In genomic region chr6:3001146-3001772, GRCh38 we compare ENCODE assay signal across 11 cellular contexts. TPM values are rescaled to one million over a fixed set of nuclear protein-coding genes. Genes with fewer than 3 reads are reported as not detected.
DNase-seq lines count a peak whose midpoint lies in the region; ATAC-seq and TF ChIP-seq lines count a peak whose summit lies in the region.
"Had no signal": no experiment of that assay in that cellular context is flagged by ENCODE, and none has a peak within 500 bp of the region (broad histone marks: within the 10 kb centered on the region; RNA-seq: fewer than 3 reads in every experiment).

No MANE protein-coding gene starts in this region.

- no peak for TF ChIP-seq CTCF in A673 (conservative IDR thresholded peaks at IDR 0.05; ENCODE audit: low read depth, low read length)
- no peak for TF ChIP-seq CTCF in H9 (conservative IDR thresholded peaks at IDR 0.05)
- TF ChIP-seq CTCF in mesothelial cell of epicardium (IDR thresholded peaks at IDR 0.05; ENCODE audit: unreplicated experiment), result no peak

- no peak overlapping the region for H4K8ac ChIP-seq in H9 (replicated peaks; ENCODE audit: insufficient read length, low read depth, low read length)

- H3K4me1 Mint-ChIP-seq in H9 (peaks cover 33 to 39% of the 10 kb centered on the region in 2 experiments), mesothelial cell of epicardium (peaks cover 16% of the 10 kb centered on the region)
- peaks cover 19% of the 10 kb centered on the region for H3K4me1 Mint-ChIP-seq in activated naive CD8-positive, alpha-beta T cell treated with anti-CD3 and anti-CD28 coated beads for 36 hours

- no peak overlapping the region for H2BK15ac ChIP-seq in H9 (ENCODE audit: low read depth, low read length)

- no peak overlapping the region for H2BK5ac ChIP-seq in H9 (ENCODE audit: insufficient read length, low read length)

- H2BK120ac ChIP-seq in H9 (ENCODE audit: low read depth, low read length, poor library complexity, severe bottlenecking), result no peak overlapping the region

- peaks cover 14% of the 10 kb centered on the region for H3K23me2 ChIP-seq in H9 (ENCODE audit: insufficient read length, low read depth, low read length, poor library complexity, severe bottlenecking)

- H3T11ph ChIP-seq in H9 (ENCODE audit: low read length), result no peak overlapping the region

- no peak overlapping the region for H3K4me2 ChIP-seq in H9 (ENCODE audit: insufficient read depth, insufficient read length, low read length)

- H4K5ac ChIP-seq in H9 (ENCODE audit: insufficient read length, low read depth, low read length), result no peak overlapping the region

- H3K14ac ChIP-seq in H9 (ENCODE audit: insufficient read depth, low read length), result no peak overlapping the region

- no peak overlapping the region for H3K23ac ChIP-seq in H9 (ENCODE audit: insufficient read length, low read depth, low read length)

- no peak overlapping the region for H4K91ac ChIP-seq in H9 (ENCODE audit: insufficient read length, low read depth, low read length)

- H3K27ac ChIP-seq in A673 (ENCODE audit: low read depth, low read length, poor library complexity, severe bottlenecking) (peak overlapping the region; percentile 29), H9 (ENCODE audit: insufficient read length, low read depth, low read length) (no peak overlapping the region), substantia nigra (ENCODE audit: low read depth, low read length, poor library complexity, severe bottlenecking) (no peak overlapping the region)

- no peak overlapping the region; a peak in 2 of 7 replicates for H3K27ac Mint-ChIP-seq in H9
- no peak overlapping the region for H3K27ac Mint-ChIP-seq in activated naive CD8-positive, alpha-beta T cell treated with anti-CD3 and anti-CD28 coated beads for 36 hours
- no peak overlapping the region for H3K27ac Mint-ChIP-seq in mesothelial cell of epicardium

- H3K27me3 ChIP-seq in A673 (replicated peaks; ENCODE audit: insufficient read depth, low read depth, low read length, poor library complexity), result no peaks in the 10 kb centered on the region
- H3K27me3 ChIP-seq in H9 (ENCODE audit: insufficient read depth, low read length), result no peaks in the 10 kb centered on the region
- H3K27me3 ChIP-seq: stomach had no signal

- H3K9ac ChIP-seq in H9 (ENCODE audit: extremely low read depth, insufficient read length, low read length), result peak overlapping the region; percentile 41

- DNase-seq in A673 (ENCODE audit: low spot score) (no peak), H9 (no peak), mesothelial cell of epicardium (ENCODE audit: low spot score in 2 of 2, unreplicated experiment in 2 of 2) (no peak), SIG-M5 treated with dmso at 0.1 percent for 504 hours (lab: John Stamatoyannopoulos, UW; ENCODE audit: unreplicated experiment) (no peak), substantia nigra (lab: John Stamatoyannopoulos, UW) (no peak)
- no peak for DNase-seq in activated naive CD8-positive, alpha-beta T cell treated with anti-CD3 and anti-CD28 coated beads for 36 hours
- DNase-seq: activated gamma-delta T cell, NCI-H1417 treated with DMSO at 0.1 percent for 48 hours, stomach had no signal

- no peaks in the 10 kb centered on the region for H4K20me1 ChIP-seq in H9 (ENCODE audit: control insufficient read depth, insufficient read depth, insufficient read length)

- peaks cover 5% of the 10 kb centered on the region for H3K79me1 ChIP-seq in H9 (ENCODE audit: insufficient read depth, low read depth, low read length, poor library complexity, severe bottlenecking)

- peaks cover 17% of the 10 kb centered on the region for H3K36me3 ChIP-seq in A673 (ENCODE audit: insufficient read depth, low read length, poor library complexity, severe bottlenecking)

- H3K4me1 ChIP-seq in A673 (ENCODE audit: insufficient read depth, low read length, poor library complexity, severe bottlenecking), result peaks cover 6% of the 10 kb centered on the region
- no peaks in the 10 kb centered on the region; the same call in 1 of the 2 replicates for H3K4me1 ChIP-seq in H9 (ENCODE audit: insufficient read depth, low read length)

- H3K56ac ChIP-seq in H9 (ENCODE audit: insufficient read length, low read depth, low read length), result no peak overlapping the region

- ATAC-seq in HG02588 (IDR thresholded peaks at IDR 0.05; ENCODE audit: unreplicated experiment), result no peak
- ATAC-seq in HG03196 (IDR thresholded peaks at IDR 0.05; ENCODE audit: unreplicated experiment), result no peak

- no peak overlapping the region for H2AK5ac ChIP-seq in H9 (ENCODE audit: insufficient read length, low read length)

- no peak overlapping the region for H2BK12ac ChIP-seq in H9 (ENCODE audit: insufficient read length, low read depth, low read length)

- CTCF ChIA-PET in A673 (lab: Charles Lee), result interaction anchor here (0.6 to 1.4 kb wide), 6 partner anchors 22 to 61 kb away, joined by 3 to 7 read pairs (median 6); no protein-coding TSS in a partner anchor

- H3K9me3 Mint-ChIP-seq in H9 (no peaks in the 10 kb centered on the region), mesothelial cell of epicardium (no peaks in the 10 kb centered on the region)
- no peaks in the 10 kb centered on the region for H3K9me3 Mint-ChIP-seq in activated naive CD8-positive, alpha-beta T cell treated with anti-CD3 and anti-CD28 coated beads for 36 hours

- H3K18ac ChIP-seq in H9 (ENCODE audit: insufficient read length, low read depth, low read length), result no peak overlapping the region

- peaks cover 1% of the 10 kb centered on the region; the same call in 1 of the 2 replicates for H3K79me2 ChIP-seq in H9 (ENCODE audit: insufficient read depth, low read length)

- H3K36me3 Mint-ChIP-seq in H9 (ENCODE audit: insufficient read depth in 1 of 3, low read depth in 3 of 3) (peaks cover 27 to 38% (median 35%) of the 10 kb centered on the region in 3 experiments; a peak in 6 of 7 replicates), mesothelial cell of epicardium (peaks cover 18% of the 10 kb centered on the region)
- peaks cover 20% of the 10 kb centered on the region for H3K36me3 Mint-ChIP-seq in activated naive CD8-positive, alpha-beta T cell treated with anti-CD3 and anti-CD28 coated beads for 36 hours

- no peak overlapping the region for H2BK20ac ChIP-seq in H9 (ENCODE audit: low read depth, low read length, poor library complexity, severe bottlenecking)

- H3K27me3 Mint-ChIP-seq in H9 (ENCODE audit: low read depth) (no peaks in the 10 kb centered on the region; the same call in 1 of the 2 replicates), mesothelial cell of epicardium (ENCODE audit: low read depth) (no peaks in the 10 kb centered on the region)
- no peaks in the 10 kb centered on the region for H3K27me3 Mint-ChIP-seq in activated naive CD8-positive, alpha-beta T cell treated with anti-CD3 and anti-CD28 coated beads for 36 hours

- BruUV-seq in A673 (replicated peaks; lab: Mats Ljungman, UMichigan), result TSS peak; percentile 53

- no CpG with 5 or more reads among the region's 11 CpGs for WGBS in H9 (ENCODE audit: extremely low coverage, insufficient read length, low lambda C conversion rate)

- H2AFZ ChIP-seq in H9 (ENCODE audit: low read length), result no peak overlapping the region

- no peak overlapping the region for H3K4ac ChIP-seq in H9 (ENCODE audit: low read depth, low read length)

- POLR2A ChIA-PET in A673 (lab: Charles Lee; ENCODE audit: low non-redundant PET), result no interaction called here

- H3K9me3 ChIP-seq in A673 (ENCODE audit: low read depth, low read length, poor library complexity, severe bottlenecking) (no peaks in the 10 kb centered on the region), H9 (ENCODE audit: control insufficient read depth, low read depth, low read length) (no peaks in the 10 kb centered on the region)
- H3K9me3 ChIP-seq: stomach had no signal

- H3K4me3 Mint-ChIP-seq in H9 (peak overlapping the region; percentile 85 to 93), mesothelial cell of epicardium (peak overlapping the region; percentile 86)
- H3K4me3 Mint-ChIP-seq in activated naive CD8-positive, alpha-beta T cell treated with anti-CD3 and anti-CD28 coated beads for 36 hours, result peak overlapping the region; percentile 88

- intact Hi-C loops in A673 (cut with micrococcal nuclease; ENCODE audit: unreplicated experiment), result no loop called here

- H3K4me3 ChIP-seq in A673 (ENCODE audit: low read depth, low read length, poor library complexity, severe bottlenecking), result peak overlapping the region; percentile 99

RNA-seq across cellular contexts. Expression of gene NQO2, which starts 1.6 kb away (rescaled TPM):
- 92.7 and 97.3 TPM in 2 replicates for total RNA-seq in A673 (2021)
- 105 and 106 TPM in 2 replicates for total RNA-seq in H9 (2021)
- 10 to 100 TPM; 12.8 to 13.7 TPM for total RNA-seq in activated naive CD8-positive, alpha-beta T cell treated with anti-CD3 and anti-CD28 coated beads for 36 hours
- total RNA-seq in mesothelial cell of epicardium, result 17.1 to 18.7 TPM (median 17.3 TPM) in 3 replicates

RNA-seq across cellular contexts. Expression of gene SERPINB6, which starts 29.9 kb away (rescaled TPM):
- 34.8 and 37.5 TPM in 2 replicates for total RNA-seq in A673 (2021)
- total RNA-seq in H9 (2021), result 39.0 and 40.6 TPM in 2 replicates
- total RNA-seq in activated naive CD8-positive, alpha-beta T cell treated with anti-CD3 and anti-CD28 coated beads for 36 hours, result 10 to 100 TPM; 54.9 to 56.0 TPM
- total RNA-seq in mesothelial cell of epicardium, result 91.4 to 96.8 TPM (median 93.4 TPM) in 3 replicates
